In the genomic region with DNA sequence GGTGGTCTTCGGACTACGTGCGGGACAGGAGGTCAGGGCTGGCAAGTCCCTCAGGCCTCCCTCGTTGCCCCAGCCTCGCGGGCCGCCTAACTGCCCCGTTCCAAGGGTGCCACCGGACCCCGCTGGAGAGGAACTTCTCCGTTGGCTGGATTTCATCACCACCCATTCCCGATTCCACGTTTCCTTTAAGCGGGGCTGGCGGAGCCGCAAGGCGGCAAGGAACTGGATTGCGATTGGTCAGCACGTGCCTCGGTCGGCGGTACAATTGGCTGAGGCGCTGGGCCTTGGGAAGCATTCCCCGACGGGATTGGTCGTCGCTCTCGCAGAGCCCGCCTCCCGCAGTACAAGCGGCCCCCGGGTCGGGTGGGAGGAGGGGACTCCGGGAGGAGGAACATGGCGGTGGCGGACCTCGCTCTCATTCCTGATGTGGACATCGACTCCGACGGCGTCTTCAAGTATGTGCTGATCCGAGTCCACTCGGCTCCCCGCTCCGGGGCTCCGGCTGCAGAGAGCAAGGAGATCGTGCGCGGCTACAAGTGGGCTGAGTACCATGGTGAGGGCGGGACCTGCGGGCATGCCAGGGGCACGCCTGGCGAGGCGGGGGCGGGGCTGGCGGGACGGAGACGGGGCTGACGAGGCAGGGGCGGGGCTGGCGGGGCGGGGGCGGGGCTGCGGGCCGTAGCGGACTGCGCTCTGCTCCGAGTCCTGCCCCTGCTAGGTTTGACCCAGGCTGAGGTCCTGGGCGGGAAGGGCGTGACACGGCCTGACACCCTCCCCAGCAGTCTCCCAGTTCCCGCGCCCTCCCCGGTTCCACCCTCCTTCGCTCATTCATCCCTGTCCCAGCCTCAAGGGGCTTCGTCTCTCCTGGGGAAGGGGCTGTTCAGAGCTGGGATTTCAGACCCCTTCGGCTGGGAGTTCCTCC, we compare ENCODE assay signal across 8 cellular contexts. TPM values are rescaled to one million over a fixed set of nuclear protein-coding genes. Genes with fewer than 3 reads are reported as not detected.
DNase-seq lines count a peak whose midpoint lies in the region; ATAC-seq, FAIRE-seq and TF ChIP-seq lines count a peak whose summit lies in the region.

A gene (plus strand): TSS at position 372 of the 922 bp plus-strand sequence. CDS start 22 bp downstream, at position 394.

- H3K27me3 ChIP-seq in BE2C = no peaks in the 10 kb centered on the region

- peak within 1 kb of the TSS; percentile 70 for H3K4me3 ChIP-seq in BE2C (ENCODE audit: low read depth, low read length)

- peaks cover 11% of the 10 kb centered on the region for H3K36me3 ChIP-seq in BE2C

- no peak for TF ChIP-seq CTCF in BE2C (IDR thresholded peaks at IDR 0.05; ENCODE audit: low read depth, low read length)

- peak; percentile 99 for DNase-seq in BE2C
- peak; percentile 100 for DNase-seq in GM19240 (ENCODE audit: insufficient read length, low spot score)
- peak; percentile 91 to 97 for DNase-seq in NCI-H526 (lab: John Stamatoyannopoulos, UW)
- DNase-seq in activated CD4-positive, alpha-beta T cell treated with anti-CD3 and anti-CD28 coated beads for 48 hours = peak; percentile 98
- peak; percentile 95 for DNase-seq in kidney glomerular epithelial cell (lab: John Stamatoyannopoulos, UW)
- peak; percentile 89 to 90 for DNase-seq in stimulated activated CD4-positive, alpha-beta T cell treated with anti-CD3 and anti-CD28 coated beads, Interleukin-1b, Interleukin-23, amount 100 ng/mL, for 1 hour (ENCODE audit: low read depth in 2 of 2)

- peak; percentile 75 for ATAC-seq in HG03460 (IDR thresholded peaks at IDR 0.05; ENCODE audit: unreplicated experiment)

- H3K9me3 ChIP-seq in BE2C = no peaks in the 10 kb centered on the region

- FAIRE-seq in colon (lab: Jason Lieb, UNC) = peak; percentile 43

- no peaks in the 10 kb centered on the region for H3K4me1 ChIP-seq in BE2C

RNA-seq across cellular contexts. Expression of the gene that starts here (rescaled TPM):
- 544 TPM for polyA plus RNA-seq in BE2C (2012; ENCODE audit: insufficient read depth, insufficient read length, low read depth)

Comparison
In these comparisons a context has a peak if more than half of its experiments do, and no peak if none do; other contexts are left out.
1. Peak in every context shown above with its lines: DNase-seq, ATAC-seq and H3K4me3 ChIP-seq.